ENCODE assay signal across 8 cellular contexts in the genomic region with DNA sequence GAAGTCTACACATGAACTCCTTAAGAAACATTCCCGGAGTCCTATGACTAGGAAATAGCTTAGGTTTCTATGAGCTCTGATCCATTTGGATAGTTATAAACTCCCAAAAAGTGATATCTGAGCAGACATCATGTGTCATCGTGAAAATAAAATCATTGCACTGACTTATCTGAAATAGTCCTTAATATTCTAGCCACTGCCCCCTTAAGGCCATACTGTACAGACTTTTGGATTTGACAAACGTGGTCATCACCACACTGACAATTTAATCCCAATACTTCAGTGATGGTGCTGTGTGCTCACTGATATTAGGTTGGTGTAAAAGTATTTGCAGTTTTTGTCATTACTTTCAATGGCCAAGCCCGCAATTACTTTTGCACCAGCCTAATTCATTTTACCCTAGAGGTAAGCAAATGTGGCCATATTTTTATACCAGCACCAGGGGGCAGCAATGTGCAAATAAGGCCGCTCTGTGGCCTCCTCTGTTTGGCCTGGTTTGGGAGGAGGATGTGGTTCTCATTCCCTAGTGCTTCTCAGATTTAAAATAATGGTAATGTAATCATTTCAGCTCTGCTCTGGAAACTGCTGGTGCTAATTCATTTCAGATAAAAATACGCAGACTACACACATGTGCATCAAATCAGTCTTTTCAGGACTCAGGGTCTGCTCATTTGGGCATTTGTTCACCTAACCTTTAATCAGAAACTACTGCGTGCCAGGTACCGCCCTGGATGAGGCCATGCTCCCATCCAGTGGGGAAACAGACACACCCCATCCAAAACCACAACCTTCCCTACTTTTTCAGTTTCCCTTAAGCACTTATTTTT.
A peak's percentile ranks its signal among the peaks of the same experiment; 100 is the strongest.
DNase-seq lines count a peak whose midpoint lies in the region; ATAC-seq and TF ChIP-seq lines count a peak whose summit lies in the region.

No MANE protein-coding gene starts in this region.

- H3K79me2 ChIP-seq in GM23248 (ENCODE audit: insufficient read depth) = no peaks in the 10 kb centered on the region

- peaks cover 38% of the 10 kb centered on the region for H3F3A ChIP-seq in GM23248 (ENCODE audit: insufficient read depth)

- peak; percentile 82 for DNase-seq in GM03348 (ENCODE audit: low spot score)
- DNase-seq in GM23248 = peak; percentile 88
- peak; percentile 79 for DNase-seq in SKM-1 (lab: John Stamatoyannopoulos, UW; ENCODE audit: unreplicated experiment)
- peak in 1 of 2 donors; percentile 76 for DNase-seq in activated naive CD4-positive, alpha-beta T cell treated with anti-CD3 and anti-CD28 coated beads, Interleukin-2, amount 50 U/mL, for 72 hours (ENCODE audit: low spot score in 2 of 2)
- DNase-seq in Right ventricle myocardium superior = peak; percentile 64
- DNase-seq in psoas muscle = peak; percentile 66 to 70
- DNase-seq in aorta = peak; percentile 87

- no peak overlapping the region for H3K9ac ChIP-seq in GM23248

- intact Hi-C loops in Right ventricle myocardium superior (cut with DNase I) (loop anchor here (5.0 kb wide), 1 partner anchor 226 kb away; no protein-coding TSS in a partner anchor), psoas muscle (cut with DNase I) (loop anchor here (10.0 kb wide), 3 partner anchors 163 to 423 kb away; a partner anchor contains a TSS), aorta (cut with DNase I) (loop anchor here (2.0 to 10.0 kb wide), 4 partner anchors 93 to 227 kb away; a partner anchor contains a TSS)

- H3K36me3 ChIP-seq in GM23248 (ENCODE audit: low read depth) = no peaks in the 10 kb centered on the region
- H3K36me3 ChIP-seq in psoas muscle (ENCODE audit: insufficient read depth in 1 of 2, low read depth in 1 of 2) = no peaks in the 10 kb centered on the region
- H3K36me3 ChIP-seq in aorta (ENCODE audit: control insufficient read depth in 1 of 2, insufficient read depth in 2 of 2, low read length in 1 of 2) = peaks cover 0 to 5% of the 10 kb centered on the region in 2 donors

- H3K4me1 ChIP-seq in GM23248 (ENCODE audit: insufficient read depth) (peaks cover 42% of the 10 kb centered on the region), psoas muscle (no peaks in the 10 kb centered on the region), aorta (ENCODE audit: control insufficient read depth in 1 of 2, insufficient read depth in 2 of 2, low read length in 2 of 2) (peaks cover 5 to 8% of the 10 kb centered on the region in 2 donors)

- H3K36me3 Mint-ChIP-seq in activated naive CD4-positive, alpha-beta T cell treated with anti-CD3 and anti-CD28 coated beads, Interleukin-2, amount 50 U/mL, for 72 hours = no peaks in the 10 kb centered on the region

- H3K9me3 ChIP-seq in GM23248 (ENCODE audit: low read depth) = no peaks in the 10 kb centered on the region
- H3K9me3 ChIP-seq in psoas muscle = no peaks in the 10 kb centered on the region
- no peaks in the 10 kb centered on the region for H3K9me3 ChIP-seq in aorta (ENCODE audit: control insufficient read depth, low read length)

- TF ChIP-seq CTCF in LNCAP (IDR thresholded peaks at IDR 0.05) (peak; percentile 75), psoas muscle (IDR thresholded peaks at IDR 0.05) (peak; percentile 55)

- H3K27ac Mint-ChIP-seq in activated naive CD4-positive, alpha-beta T cell treated with anti-CD3 and anti-CD28 coated beads, Interleukin-2, amount 50 U/mL, for 72 hours = no peak overlapping the region

- H4K20me1 ChIP-seq in GM23248 (ENCODE audit: insufficient read depth) = no peaks in the 10 kb centered on the region

- in situ Hi-C loops in GM23248 (cut with MboI) = no loop called here

- H3K9me3 Mint-ChIP-seq in activated naive CD4-positive, alpha-beta T cell treated with anti-CD3 and anti-CD28 coated beads, Interleukin-2, amount 50 U/mL, for 72 hours = no peaks in the 10 kb centered on the region

- no peak overlapping the region for H3K27ac ChIP-seq in GM23248
- H3K27ac ChIP-seq in psoas muscle = no peak overlapping the region
- peak overlapping the region in 1 of 2 donors; percentile 58 for H3K27ac ChIP-seq in aorta (ENCODE audit: low read depth in 1 of 2, low read length in 2 of 2)

- ATAC-seq in activated naive CD4-positive, alpha-beta T cell treated with anti-CD3 and anti-CD28 coated beads, Interleukin-2, amount 50 U/mL, for 72 hours = peak; percentile 33 to 70
- peak; percentile 90 for ATAC-seq in Right ventricle myocardium superior (ENCODE audit: poor library complexity)
- peak; percentile 60 to 84 (median 72) for ATAC-seq in psoas muscle
- ATAC-seq in aorta (ENCODE audit: low FRiP score) = peak; percentile 88

- H3K27me3 ChIP-seq in GM23248 (replicated peaks; ENCODE audit: insufficient read depth) = 0 out of 2 replicates have a peak, but pooled peaks cover 5% of the 10 kb centered on the region
- H3K27me3 ChIP-seq in psoas muscle (ENCODE audit: insufficient read depth in 3 of 3, low read length in 2 of 3) = no peaks in the 10 kb centered on the region
- H3K27me3 ChIP-seq in aorta (ENCODE audit: control insufficient read depth in 1 of 2, insufficient read depth in 2 of 2, low read length in 1 of 2) = no peaks in the 10 kb centered on the region

- no peaks in the 10 kb centered on the region for H3K9me2 ChIP-seq in GM23248 (ENCODE audit: insufficient read depth)

- no peak overlapping the region for H3K4me2 ChIP-seq in GM23248 (ENCODE audit: unreplicated experiment)

- H3K4me3 ChIP-seq in GM23248 = no peak overlapping the region
- H3K4me3 ChIP-seq in psoas muscle = no peak overlapping the region
- no peak overlapping the region for H3K4me3 ChIP-seq in aorta (ENCODE audit: low read length in 2 of 2)

- no peak overlapping the region for H2AFZ ChIP-seq in GM23248

- WGBS in GM23248 (ENCODE audit: low coverage in 1 of 2, low lambda C conversion rate in 2 of 2, missing lambda C conversion rate in 2 of 2), 2 experiments = 41 to 45% methylated on average over 8 of the region's 8 CpGs
- WGBS in psoas muscle, 3 donors = 51 to 58% (median 51%) methylated on average over 8 of the region's 8 CpGs
- 44 to 48% methylated on average over 8 of the region's 8 CpGs for WGBS in aorta, 2 donors
